11 cellular contexts compared by ENCODE assay signal in the genomic region with DNA sequence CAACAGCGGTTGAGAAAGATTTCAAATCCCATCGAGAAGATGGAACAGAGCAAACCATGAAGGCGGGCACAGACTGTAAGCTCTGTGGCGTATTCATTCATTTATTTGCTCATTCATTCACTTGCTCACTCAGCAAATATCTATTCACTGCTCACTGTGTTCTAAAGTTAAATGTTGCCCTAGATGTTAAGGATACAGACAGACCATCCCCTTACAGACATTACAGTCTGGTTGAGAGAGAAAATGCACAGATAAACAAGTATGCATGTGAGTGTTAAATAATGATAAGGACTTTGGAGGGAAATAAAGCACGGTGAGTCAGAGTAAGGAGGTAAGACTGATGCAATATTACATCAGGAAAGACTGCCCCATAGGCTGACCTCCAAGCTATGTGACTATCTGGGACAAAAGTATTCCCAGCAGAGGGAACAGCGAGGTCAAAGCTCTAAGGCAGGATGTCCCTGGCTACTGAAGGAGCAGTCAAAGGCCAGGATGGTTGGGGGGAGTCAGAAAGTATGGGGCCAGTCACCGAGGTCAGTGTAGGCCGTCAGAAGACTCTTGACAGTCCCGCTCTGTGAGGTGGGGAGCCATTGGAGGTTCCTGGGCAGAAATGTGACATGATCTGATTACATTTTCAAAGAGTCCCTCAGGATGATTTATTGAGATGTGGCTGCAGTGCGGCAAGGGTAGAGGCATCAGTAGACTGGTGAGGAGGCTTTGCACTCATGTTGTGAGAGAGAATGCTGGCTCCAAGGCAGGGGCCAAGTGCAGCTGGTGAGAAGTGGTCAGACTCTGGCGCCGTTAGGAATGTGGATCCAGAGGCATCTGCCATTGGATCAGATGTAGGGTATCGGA. TPM values are rescaled to one million over a fixed set of nuclear protein-coding genes. Genes with fewer than 3 reads are reported as not detected.
A peak's percentile ranks its signal among the peaks of the same experiment; 100 is the strongest.
DNase-seq lines count a peak whose midpoint lies in the region; ATAC-seq, FAIRE-seq and TF ChIP-seq lines count a peak whose summit lies in the region.
"Had no signal": no experiment of that assay in that cellular context is flagged by ENCODE, and none has a peak within 500 bp of the region (broad histone marks: within the 10 kb centered on the region; RNA-seq: fewer than 3 reads in every experiment).

No MANE protein-coding gene starts in this region.

- H3K4me1 ChIP-seq in astrocyte (ENCODE audit: insufficient read depth, low read length), result peaks cover 55% of the 10 kb centered on the region
- peaks cover 75% of the 10 kb centered on the region for H3K4me1 ChIP-seq in suprapubic skin

- H3K27ac ChIP-seq in astrocyte (ENCODE audit: low read depth, low read length) (peak overlapping the region; percentile 97), suprapubic skin (peak overlapping the region; percentile 1)
- H3K27ac ChIP-seq: SK-N-MC had no signal

- H2AFZ ChIP-seq in astrocyte (ENCODE audit: low read depth, low read length), result no peak overlapping the region

- no peaks in the 10 kb centered on the region for H3K27me3 Mint-ChIP-seq in astrocyte (ENCODE audit: low read depth, unreplicated experiment)

- no peaks in the 10 kb centered on the region for H3K9me3 Mint-ChIP-seq in astrocyte (ENCODE audit: unreplicated experiment)

- peak overlapping the region; percentile 52 for H3K4me3 Mint-ChIP-seq in astrocyte (ENCODE audit: unreplicated experiment)

- 83% methylated on average over 13 of the region's 13 CpGs for WGBS in suprapubic skin

- peaks cover 81% of the 10 kb centered on the region for H3K79me2 ChIP-seq in astrocyte (ENCODE audit: insufficient read depth, low read length)

- no peak for TF ChIP-seq POLR2A in suprapubic skin (IDR thresholded peaks at IDR 0.05)

- DNase-seq in NCI-H187 (lab: John Stamatoyannopoulos, UW) (peak; percentile 17 to 76), NCI-H187 treated with DMSO at 0.1 percent for 48 hours (lab: John Stamatoyannopoulos, UW) (no peak), astrocyte (ENCODE audit: low read depth) (peak; percentile 82), islet precursor cell (peak; percentile 74), suprapubic skin (ENCODE audit: low spot score in 2 of 2) (no peak), NOMO-1 treated with dmso at 0.1 percent for 144 hours (lab: John Stamatoyannopoulos, UW; ENCODE audit: unreplicated experiment) (no peak)
- DNase-seq: 8988T had no signal

- peaks cover 75% of the 10 kb centered on the region for H3K4me1 Mint-ChIP-seq in astrocyte (ENCODE audit: low read depth, unreplicated experiment)

- H3K27me3 ChIP-seq in astrocyte (ENCODE audit: insufficient read depth, low read length), result no peaks in the 10 kb centered on the region
- no peaks in the 10 kb centered on the region for H3K27me3 ChIP-seq in suprapubic skin

- peak overlapping the region; percentile 77 for H3K9ac ChIP-seq in astrocyte (ENCODE audit: low read length)

- TF ChIP-seq CTCF in astrocyte (IDR thresholded peaks at IDR 0.05; ENCODE audit: insufficient read depth, low read depth, low read length), result no peak
- no peak for TF ChIP-seq CTCF in suprapubic skin (IDR thresholded peaks at IDR 0.05)

- H3K27ac Mint-ChIP-seq in astrocyte (ENCODE audit: unreplicated experiment), result peak overlapping the region; percentile 100

- FAIRE-seq in astrocyte (lab: Jason Lieb, UNC), result no peak

- ATAC-seq in GM19328 (IDR thresholded peaks at IDR 0.05; ENCODE audit: unreplicated experiment) (no peak), GM21528 (IDR thresholded peaks at IDR 0.05; ENCODE audit: low FRiP score, unreplicated experiment) (no peak)

- peaks cover 16% of the 10 kb centered on the region for H3K36me3 Mint-ChIP-seq in astrocyte (ENCODE audit: low read depth, unreplicated experiment)

- H3K9me3 ChIP-seq in astrocyte (ENCODE audit: insufficient read depth, low read depth, low read length) (no peaks in the 10 kb centered on the region), suprapubic skin (no peaks in the 10 kb centered on the region)
- H3K9me3 ChIP-seq: HAP-1 had no signal

- no peaks in the 10 kb centered on the region for H3K36me3 ChIP-seq in astrocyte (ENCODE audit: insufficient read depth, low read length)
- H3K36me3 ChIP-seq in suprapubic skin, result no peaks in the 10 kb centered on the region
- H3K36me3 ChIP-seq: HAP-1 had no signal

- TF ChIP-seq EP300 in suprapubic skin (IDR thresholded peaks at IDR 0.05), result no peak

- no peak overlapping the region for H3K4me3 ChIP-seq in astrocyte (ENCODE audit: insufficient read depth, low read depth, low read length)
- no peak overlapping the region for H3K4me3 ChIP-seq in suprapubic skin
- H3K4me3 ChIP-seq: HAP-1, SK-N-MC had no signal

- H3K4me2 ChIP-seq in astrocyte (ENCODE audit: low read length), result peak overlapping the region; percentile 68

- H4K20me1 ChIP-seq in astrocyte (ENCODE audit: insufficient read depth, low read length), result peaks cover 4% of the 10 kb centered on the region

RNA-seq across cellular contexts. Expression of gene MBNL2, which starts 37.9 kb away (rescaled TPM):
- total RNA-seq in astrocyte, result 66.5 and 70.2 TPM in 2 replicates
- total RNA-seq in suprapubic skin, result 10 to 100 TPM; 64.2 to 92.4 (median 73.4) TPM

Comparison
In these comparisons a context has a peak if more than half of its experiments do, and no peak if none do; other contexts are left out.
1. DNase-seq: peak in NCI-H187 (2 of 2), astrocyte (single experiment) and islet precursor cell (single experiment); none in NCI-H187 treated with DMSO at 0.1 percent for 48 hours (single experiment), suprapubic skin (0 of 2) and NOMO-1 treated with dmso at 0.1 percent for 144 hours (single experiment).